In genomic region chr16:11500720-11501346, GRCh38 we compare ENCODE assay signal across 19 cellular contexts.
"Had no signal": no experiment of that assay in that cellular context is flagged by ENCODE, and none has a peak within 500 bp of the region (broad histone marks: within the 10 kb centered on the region; RNA-seq: fewer than 3 reads in every experiment).

No MANE protein-coding gene starts in this region.

- H3K27ac Mint-ChIP-seq: activated T-helper 17 cell treated with anti-CD3 and anti-CD28 coated beads, Interleukin-2, amount 50 U/mL, for 72 hours; dendritic cell treated with granulocyte-macrophage colony-stimulating factor and Interleukin-4, amounts not matched to agents 40 ng/mL and 50 ng/mL, for 4 days; naive B cell; stimulated activated memory B cell treated with anti-CD40 and anti-IgM and Interleukin-4, amounts not matched to agents 10 μg/mL and 1 μg/mL and 100 μg/mL, for 72 hours; T-helper 2 cell treated with Interferon-gamma antibody and Interleukin-4, amounts not matched to agents 5 μg/mL and 100 μg/mL, for 36 hours had no signal

- H3K9me3 ChIP-seq: breast epithelium, tibial artery had no signal

- H3K9me3 Mint-ChIP-seq: activated T-helper 17 cell treated with anti-CD3 and anti-CD28 coated beads, Interleukin-2, amount 50 U/mL, for 72 hours; dendritic cell treated with granulocyte-macrophage colony-stimulating factor and Interleukin-4, amounts not matched to agents 40 ng/mL and 50 ng/mL, for 4 days; effector memory CD8-positive, alpha-beta T cell; naive B cell; stimulated activated memory B cell treated with anti-CD40 and anti-IgM and Interleukin-4, amounts not matched to agents 10 μg/mL and 1 μg/mL and 100 μg/mL, for 72 hours; T-helper 2 cell treated with Interferon-gamma antibody and Interleukin-4, amounts not matched to agents 5 μg/mL and 100 μg/mL, for 36 hours had no signal

- ATAC-seq: activated CD4-positive, CD25-positive, alpha-beta regulatory T cell treated with anti-CD3 and anti-CD28 coated beads, Interleukin-2, amount 50 U/mL, for 24 hours; activated T-helper 17 cell treated with anti-CD3 and anti-CD28 coated beads, Interleukin-2, amount 50 U/mL, for 72 hours; effector memory CD8-positive, alpha-beta T cell; stimulated activated memory B cell treated with anti-CD40 and anti-IgM and Interleukin-4, amounts not matched to agents 10 μg/mL and 1 μg/mL and 100 μg/mL, for 72 hours had no signal

- DNase-seq: activated CD4-positive, alpha-beta T cell treated with anti-CD3 and anti-CD28 coated beads, Interleukin-2, amount 50 U/mL, for 1 hour; activated naive CD4-positive, alpha-beta T cell treated with Interleukin-2 at 50 U/mL for 16 hours; activated T-cell treated with anti-CD3 and anti-CD28 coated beads for 4 hours; cerebellar nuclear complex; effector memory CD8-positive, alpha-beta T cell; head of caudate nucleus; naive B cell; tibial artery had no signal

- FAIRE-seq: frontal cortex, islet of Langerhans, urothelium cell line had no signal

- H3K4me3 ChIP-seq: breast epithelium, lung, tibial artery had no signal

- H3K36me3 ChIP-seq: breast epithelium, tibial artery had no signal

- H3K4me3 Mint-ChIP-seq: activated T-helper 17 cell treated with anti-CD3 and anti-CD28 coated beads, Interleukin-2, amount 50 U/mL, for 72 hours; dendritic cell treated with granulocyte-macrophage colony-stimulating factor and Interleukin-4, amounts not matched to agents 40 ng/mL and 50 ng/mL, for 4 days; effector memory CD8-positive, alpha-beta T cell; naive B cell; stimulated activated memory B cell treated with anti-CD40 and anti-IgM and Interleukin-4, amounts not matched to agents 10 μg/mL and 1 μg/mL and 100 μg/mL, for 72 hours; T-helper 2 cell treated with Interferon-gamma antibody and Interleukin-4, amounts not matched to agents 5 μg/mL and 100 μg/mL, for 36 hours had no signal

- H3K27ac ChIP-seq: breast epithelium, epithelial cell of prostate had no signal

- H3K36me3 Mint-ChIP-seq: naive B cell; stimulated activated memory B cell treated with anti-CD40 and anti-IgM and Interleukin-4, amounts not matched to agents 10 μg/mL and 1 μg/mL and 100 μg/mL, for 72 hours had no signal

- H3K27me3 Mint-ChIP-seq: activated T-helper 17 cell treated with anti-CD3 and anti-CD28 coated beads, Interleukin-2, amount 50 U/mL, for 72 hours; effector memory CD8-positive, alpha-beta T cell; naive B cell; stimulated activated memory B cell treated with anti-CD40 and anti-IgM and Interleukin-4, amounts not matched to agents 10 μg/mL and 1 μg/mL and 100 μg/mL, for 72 hours had no signal

- H3K27me3 ChIP-seq: breast epithelium, tibial artery had no signal
